Comparison of ENCODE assay signal across 3 cellular contexts in genomic region chr21:38887062-38887686, GRCh38.
A peak's percentile ranks its signal among the peaks of the same experiment; 100 is the strongest.
TF ChIP-seq lines count a peak whose summit lies in the region.

No MANE protein-coding gene starts in this region.

TF ChIP-seq in HCT116, 20 proteins besides CTCF, POLR2A, EP300 and RAD21:
- TF ChIP-seq CBX3 (IDR thresholded peaks at IDR 0.05; ENCODE audit: low read depth) (peak; percentile 62; the same call in 1 of the 2 replicates), EZH2phosphoT487 (IDR thresholded peaks at IDR 0.05; ENCODE audit: borderline replicate concordance) (no peak)

TF ChIP-seq in IMR-90, 13 proteins besides CTCF, POLR2A, EP300 and RAD21:
- TF ChIP-seq NFE2L2 (IDR thresholded peaks at IDR 0.05; ENCODE audit: low read depth, low read length): no peak

TF ChIP-seq in K562, 482 proteins besides CTCF, POLR2A, EP300 and RAD21:
- no peak for TF ChIP-seq NFIC (IDR thresholded peaks at IDR 0.05)
- TF ChIP-seq, protein P1, sequence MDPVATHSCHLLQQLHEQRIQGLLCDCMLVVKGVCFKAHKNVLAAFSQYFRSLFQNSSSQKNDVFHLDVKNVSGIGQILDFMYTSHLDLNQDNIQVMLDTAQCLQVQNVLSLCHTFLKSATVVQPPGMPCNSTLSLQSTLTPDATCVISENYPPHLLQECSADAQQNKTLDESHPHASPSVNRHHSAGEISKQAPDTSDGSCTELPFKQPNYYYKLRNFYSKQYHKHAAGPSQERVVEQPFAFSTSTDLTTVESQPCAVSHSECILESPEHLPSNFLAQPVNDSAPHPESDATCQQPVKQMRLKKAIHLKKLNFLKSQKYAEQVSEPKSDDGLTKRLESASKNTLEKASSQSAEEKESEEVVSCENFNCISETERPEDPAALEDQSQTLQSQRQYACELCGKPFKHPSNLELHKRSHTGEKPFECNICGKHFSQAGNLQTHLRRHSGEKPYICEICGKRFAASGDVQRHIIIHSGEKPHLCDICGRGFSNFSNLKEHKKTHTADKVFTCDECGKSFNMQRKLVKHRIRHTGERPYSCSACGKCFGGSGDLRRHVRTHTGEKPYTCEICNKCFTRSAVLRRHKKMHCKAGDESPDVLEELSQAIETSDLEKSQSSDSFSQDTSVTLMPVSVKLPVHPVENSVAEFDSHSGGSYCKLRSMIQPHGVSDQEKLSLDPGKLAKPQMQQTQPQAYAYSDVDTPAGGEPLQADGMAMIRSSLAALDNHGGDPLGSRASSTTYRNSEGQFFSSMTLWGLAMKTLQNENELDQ (CRISPR knock-in tag; IDR thresholded peaks at IDR 0.05; ENCODE audit: borderline replicate concordance): no peak
- no peak for TF ChIP-seq MGA (IDR thresholded peaks at IDR 0.05)
- TF ChIP-seq TRIM28 (IDR thresholded peaks at IDR 0.05): peak; percentile 63; the same call in 1 of the 2 replicates
- TF ChIP-seq, protein P2, sequence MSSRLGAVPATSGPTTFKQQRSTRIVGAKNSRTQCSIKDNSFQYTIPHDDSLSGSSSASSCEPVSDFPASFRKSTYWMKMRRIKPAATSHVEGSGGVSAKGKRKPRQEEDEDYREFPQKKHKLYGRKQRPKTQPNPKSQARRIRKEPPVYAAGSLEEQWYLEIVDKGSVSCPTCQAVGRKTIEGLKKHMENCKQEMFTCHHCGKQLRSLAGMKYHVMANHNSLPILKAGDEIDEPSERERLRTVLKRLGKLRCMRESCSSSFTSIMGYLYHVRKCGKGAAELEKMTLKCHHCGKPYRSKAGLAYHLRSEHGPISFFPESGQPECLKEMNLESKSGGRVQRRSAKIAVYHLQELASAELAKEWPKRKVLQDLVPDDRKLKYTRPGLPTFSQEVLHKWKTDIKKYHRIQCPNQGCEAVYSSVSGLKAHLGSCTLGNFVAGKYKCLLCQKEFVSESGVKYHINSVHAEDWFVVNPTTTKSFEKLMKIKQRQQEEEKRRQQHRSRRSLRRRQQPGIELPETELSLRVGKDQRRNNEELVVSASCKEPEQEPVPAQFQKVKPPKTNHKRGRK (tag; IDR thresholded peaks at IDR 0.05): 0 out of 2 replicates have a peak, but pooled peaks have one; percentile 14
